ENCODE assay signal across 11 cellular contexts in the genomic region with DNA sequence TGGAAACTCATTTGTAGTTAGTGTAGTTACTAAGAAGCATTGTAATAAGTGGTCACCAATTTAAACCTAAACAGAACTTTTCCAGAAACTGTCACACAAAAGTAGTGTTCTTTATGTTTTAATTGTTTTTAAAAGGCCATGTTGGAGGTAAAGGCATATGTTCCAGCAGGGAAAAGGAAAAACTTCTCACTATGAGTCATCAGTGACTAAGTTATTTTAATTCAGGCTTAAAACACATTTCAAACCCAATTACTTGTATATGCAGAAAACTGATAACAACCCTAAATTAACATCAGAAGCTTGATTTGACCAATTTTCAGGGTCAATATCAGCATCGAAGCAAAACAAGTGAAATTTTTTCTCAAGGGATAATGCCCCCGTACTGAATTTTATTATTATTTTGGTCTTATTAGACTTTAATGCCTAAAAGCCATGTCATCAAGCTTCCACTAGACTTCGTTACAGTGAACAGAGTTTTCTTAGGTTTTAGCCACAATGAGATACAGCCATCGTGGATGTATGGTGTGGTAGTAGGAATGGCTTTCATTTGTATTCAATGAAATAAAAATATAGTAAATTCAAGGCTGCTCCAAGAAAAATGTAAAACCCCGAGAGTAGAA. TPM values are rescaled to one million over a fixed set of nuclear protein-coding genes. Genes with fewer than 3 reads are reported as not detected.
DNase-seq lines count a peak whose midpoint lies in the region; TF ChIP-seq lines count a peak whose summit lies in the region.
"Had no signal": no experiment of that assay in that cellular context is flagged by ENCODE, and none has a peak within 500 bp of the region (broad histone marks: within the 10 kb centered on the region; RNA-seq: fewer than 3 reads in every experiment).

No MANE protein-coding gene starts in this region.

- no peak overlapping the region for H3K27ac ChIP-seq in prostate gland

- H3K4me3 ChIP-seq in prostate gland, result no peak overlapping the region
- H3K4me3 ChIP-seq: mucosa of descending colon had no signal

- peak; percentile 69 for DNase-seq in EL
- DNase-seq in NCI-H226, result peak; percentile 43
- DNase-seq in dedifferentiated amniotic fluid mesenchymal stem cell (ENCODE audit: extremely low spot score), result peak; percentile 43
- DNase-seq in pulmonary artery endothelial cell (ENCODE audit: low read depth, low spot score), result peak; percentile 30
- no peak for DNase-seq in NCI-H524 (lab: John Stamatoyannopoulos, UW)
- DNase-seq in NCI-H2196 treated with DMSO at 0.1 percent for 48 hours (lab: John Stamatoyannopoulos, UW; ENCODE audit: unreplicated experiment), result no peak
- DNase-seq in prostate gland (ENCODE audit: low spot score), result no peak
- DNase-seq: DMS79 treated with DMSO at 0.1 percent for 48 hours, mucosa of descending colon, NCI-H2029 treated with DMSO at 0.1 percent for 48 hours, right cardiac atrium had no signal

- TF ChIP-seq CTCF in prostate gland (IDR thresholded peaks at IDR 0.05), result no peak

- no peaks in the 10 kb centered on the region for H3K27me3 ChIP-seq in prostate gland (replicated peaks; ENCODE audit: insufficient read depth)

- no peak for TF ChIP-seq POLR2A in prostate gland (IDR thresholded peaks at IDR 0.05)

- no peaks in the 10 kb centered on the region for H3K9me3 ChIP-seq in prostate gland
- H3K9me3 ChIP-seq: mucosa of descending colon had no signal

- intact Hi-C loops in prostate gland (cut with DNase I), result no loop called here

- H3K36me3 ChIP-seq in prostate gland, result no peaks in the 10 kb centered on the region

- WGBS in prostate gland, result 94% methylated on average over 5 of the region's 5 CpGs

- peaks cover 7% of the 10 kb centered on the region for H3K4me1 ChIP-seq in prostate gland (replicated peaks)

RNA-seq across cellular contexts. Expression of gene TAOK3, which starts 11.8 kb away (rescaled TPM):
- total RNA-seq in pulmonary artery endothelial cell, result 31.4 and 38.9 TPM in 2 replicates
- total RNA-seq in prostate gland, result 10 to 100 TPM; 52.2 to 52.5 TPM

RNA-seq across cellular contexts. Expression of gene SUDS3, which starts 15.5 kb away (rescaled TPM):
- 33.0 and 34.6 TPM in 2 replicates for total RNA-seq in pulmonary artery endothelial cell
- 10 to 100 TPM; 62.0 to 82.6 TPM for total RNA-seq in prostate gland

Comparison
In these comparisons a context has a peak if more than half of its experiments do, and no peak if none do; other contexts are left out.
1. DNase-seq: peak in EL (single experiment), NCI-H226 (single experiment), dedifferentiated amniotic fluid mesenchymal stem cell (single experiment) and pulmonary artery endothelial cell (single experiment); none in NCI-H524 (0 of 2), NCI-H2196 treated with DMSO at 0.1 percent for 48 hours (single experiment) and prostate gland (single experiment).